In the genomic region with DNA sequence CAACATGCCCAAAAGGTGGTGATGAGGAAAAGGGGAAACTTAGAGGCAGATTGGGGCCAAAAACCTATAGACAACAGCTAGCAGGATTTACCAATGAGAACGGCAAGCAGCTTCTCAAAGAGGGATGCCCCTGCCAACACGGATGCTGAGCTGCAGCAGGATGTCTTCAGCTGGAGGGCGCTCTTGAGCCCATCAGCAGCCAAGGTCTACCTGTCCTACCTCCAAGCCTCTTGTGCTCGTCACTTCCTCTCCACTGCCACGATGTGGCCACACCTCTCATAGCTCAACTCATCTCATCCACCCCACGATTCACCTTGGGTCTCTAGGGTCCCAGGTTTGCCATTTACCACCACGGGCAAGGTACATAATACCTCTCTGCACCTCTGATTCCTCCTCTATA, we compare ENCODE assay signal across 1 cellular context.
TF ChIP-seq lines count a peak whose summit lies in the region.

No MANE protein-coding gene starts in this region.

TF ChIP-seq in HepG2, 621 proteins besides CTCF, POLR2A, EP300 and RAD21:
- 0 out of 2 replicates have a peak, but pooled peaks have one; percentile 10 for TF ChIP-seq STAG1 (CRISPR knock-in tag; IDR thresholded peaks at IDR 0.05)
- no peak for TF ChIP-seq NFIB (CRISPR knock-in tag; IDR thresholded peaks at IDR 0.05; ENCODE audit: borderline replicate concordance)
- TF ChIP-seq NFYB (CRISPR knock-in tag; IDR thresholded peaks at IDR 0.05): no peak
